Comparison of ENCODE assay signal across 9 cellular contexts in the genomic region with DNA sequence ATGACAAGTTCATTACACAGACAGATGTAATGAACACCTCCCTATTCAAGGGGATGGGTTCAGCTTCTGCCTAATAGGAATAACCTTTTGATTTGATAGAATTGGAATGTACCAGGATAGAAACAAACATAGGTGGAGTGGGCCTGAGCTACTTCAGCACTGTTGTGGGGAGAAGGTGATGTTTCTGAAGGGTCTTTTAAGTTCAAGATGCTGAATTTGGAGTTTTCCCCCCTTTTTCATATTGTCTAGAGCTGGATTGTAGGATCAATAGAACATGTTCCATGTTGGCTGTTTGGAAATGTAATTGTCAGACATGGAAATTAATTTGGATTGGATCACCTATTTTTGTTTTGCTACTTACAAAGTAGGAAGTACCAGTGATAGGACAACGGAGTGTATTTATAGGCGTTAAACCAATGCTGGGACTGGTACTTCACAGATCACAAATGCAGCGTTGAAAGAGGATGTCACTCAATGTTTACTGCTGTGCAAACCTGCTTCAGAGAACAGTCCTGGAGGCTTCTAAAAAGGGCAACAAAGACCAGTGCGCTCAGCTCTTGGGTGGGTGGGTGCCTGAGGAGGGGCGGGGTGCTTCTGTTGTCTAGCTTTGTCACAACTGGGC. TPM values are rescaled to one million over a fixed set of nuclear protein-coding genes. Genes with fewer than 3 reads are reported as not detected.
DNase-seq lines count a peak whose midpoint lies in the region; ATAC-seq, FAIRE-seq and TF ChIP-seq lines count a peak whose summit lies in the region.
"Had no signal": no experiment of that assay in that cellular context is flagged by ENCODE, and none has a peak within 500 bp of the region (broad histone marks: within the 10 kb centered on the region; RNA-seq: fewer than 3 reads in every experiment).

No MANE protein-coding gene starts in this region.

- no peak overlapping the region for H2AK9ac ChIP-seq in IMR-90 (replicated peaks; ENCODE audit: low read depth, low read length, poor library complexity)

- H3K79me1 ChIP-seq in IMR-90 (ENCODE audit: low read depth in 1 of 2, low read length in 2 of 2), result peaks cover 19 to 38% of the 10 kb centered on the region in 2 experiments; a peak in 3 of 4 replicates

- H2AK5ac ChIP-seq in IMR-90 (ENCODE audit: low read depth, low read length), result 0 out of 2 replicates have a peak overlapping the region, but pooled peaks have one; percentile 49

- H3K9ac ChIP-seq in BLaER1 (0 out of 2 replicates have a peak overlapping the region, but pooled peaks have one; percentile 79), IMR-90 (ENCODE audit: low read depth, low read length) (no peak overlapping the region)

- no peaks in the 10 kb centered on the region for H3K9me3 Mint-ChIP-seq in naive B cell

- FAIRE-seq in bronchial epithelial cell (lab: Jason Lieb, UNC) (no peak), GM12892 (lab: Jason Lieb, UNC) (no peak)

- no peak overlapping the region for H3K56ac ChIP-seq in IMR-90 (ENCODE audit: extremely low read depth, insufficient read depth, low read length)

- no peak overlapping the region for H3K14ac ChIP-seq in IMR-90 (replicated peaks; ENCODE audit: low read depth, low read length)

- DNase-seq in IMR-90, result no peak
- DNase-seq in bronchial epithelial cell (ENCODE audit: low read depth), result no peak
- DNase-seq in naive B cell, result no peak
- no peak for DNase-seq in posterior cingulate gyrus
- DNase-seq in GM12892 (ENCODE audit: insufficient read length), result no peak
- no peak for DNase-seq in inferior parietal cortex (ENCODE audit: extremely low spot score)

- H4K20me1 ChIP-seq in BLaER1 (peaks cover 7% of the 10 kb centered on the region; the same call in 1 of the 2 replicates), IMR-90 (ENCODE audit: insufficient read depth, low read length) (peaks cover 3% of the 10 kb centered on the region; the same call in 1 of the 2 replicates)

- TF ChIP-seq CTCF in IMR-90 (conservative IDR thresholded peaks at IDR 0.05; ENCODE audit: low read depth, low read length), result no peak
- TF ChIP-seq CTCF in bronchial epithelial cell (IDR thresholded peaks at IDR 0.05; ENCODE audit: insufficient read depth, low read length, severe bottlenecking), result no peak

- no peak for ATAC-seq in IMR-90 (ENCODE audit: low read depth)
- ATAC-seq in naive B cell (ENCODE audit: low read depth in 2 of 2), result no peak
- no peak for ATAC-seq in HG03025 (IDR thresholded peaks at IDR 0.05; ENCODE audit: low FRiP score, unreplicated experiment)

- BruUV-seq in IMR-90 (replicated peaks; lab: Mats Ljungman, UMichigan), result no TSS peak

- H3K27me3 Mint-ChIP-seq in naive B cell, result peaks cover 34 to 51% (median 51%) of the 10 kb centered on the region in 3 donors

- H3K9me3 ChIP-seq in BLaER1 (no peaks in the 10 kb centered on the region), IMR-90 (ENCODE audit: control insufficient read depth, insufficient read depth, low read length) (no peaks in the 10 kb centered on the region)

- no peak overlapping the region for H2BK20ac ChIP-seq in IMR-90 (ENCODE audit: low read depth, low read length)

- no peak overlapping the region for H4K91ac ChIP-seq in IMR-90 (ENCODE audit: insufficient read depth, low read depth, low read length)

- H3K18ac ChIP-seq in IMR-90 (ENCODE audit: low read depth, low read length), result peak overlapping the region; percentile 19; the same call in 1 of the 2 replicates

- no peak overlapping the region for H2BK5ac ChIP-seq in IMR-90 (ENCODE audit: low read depth, low read length, poor library complexity, severe bottlenecking)

- peaks cover 0 to 7% of the 10 kb centered on the region in 2 donors for H3K36me3 Mint-ChIP-seq in naive B cell

- in situ Hi-C loops in IMR-90 (cut with MboI; ENCODE audit: low sequenced_read_pairs), result no loop called here

- H3K4me2 ChIP-seq in BLaER1, result peak overlapping the region; percentile 95
- peak overlapping the region; percentile 57 for H3K4me2 ChIP-seq in IMR-90 (ENCODE audit: low read depth, low read length)

- H3K27ac ChIP-seq in BLaER1 (no peak overlapping the region), IMR-90 (ENCODE audit: insufficient read depth, low read length) (no peak overlapping the region)

- no peak overlapping the region for H2BK15ac ChIP-seq in IMR-90 (ENCODE audit: low read depth, low read length)

- 75% methylated on average over 2 of the region's 5 CpGs; no CpG with 5 or more reads in 1 of the 2 experiments for WGBS in IMR-90 (ENCODE audit: extremely low coverage in 2 of 2, insufficient read length in 1 of 2), 2 experiments

- no peak overlapping the region for H2BK120ac ChIP-seq in IMR-90 (ENCODE audit: low read depth, low read length)

- CTCF ChIA-PET in IMR-90 (lab: Yijun Ruan, JAX), result interaction anchor here (0.7 to 1.7 kb wide), 2 partner anchors 200 to 275 kb away, joined by 3 to 6 read pairs; no protein-coding TSS in a partner anchor

- peak overlapping the region in 1 of 2 experiments; percentile 15; a peak in 1 of 4 replicates for H4K8ac ChIP-seq in IMR-90 (ENCODE audit: low read depth in 2 of 2, low read length in 2 of 2)

- intact Hi-C loops in IMR-90 (cut with micrococcal nuclease) (loop anchor here (5.0 to 10.0 kb wide), 4 partner anchors 91 to 754 kb away; a partner anchor contains a TSS), posterior cingulate gyrus (cut with DNase I) (loop anchor here (5.0 to 10.0 kb wide), 3 partner anchors 176 to 314 kb away; no protein-coding TSS in a partner anchor)

- H3K36me3 ChIP-seq in BLaER1, result no peaks in the 10 kb centered on the region
- H3K36me3 ChIP-seq in IMR-90 (ENCODE audit: control insufficient read depth, insufficient read depth, low read length), result no peaks in the 10 kb centered on the region
- no peaks in the 10 kb centered on the region for H3K36me3 ChIP-seq in bronchial epithelial cell (ENCODE audit: control insufficient read depth, insufficient read depth, low read length)

- POLR2A ChIA-PET in IMR-90 (lab: Charles Lee; ENCODE audit: unreplicated experiment), result no interaction called here

- H3K27me3 ChIP-seq in BLaER1 (peaks cover 46% of the 10 kb centered on the region), IMR-90 (ENCODE audit: control insufficient read depth, insufficient read depth, low read length) (peaks cover 2% of the 10 kb centered on the region; the same call in 1 of the 2 replicates), bronchial epithelial cell (ENCODE audit: control insufficient read depth, insufficient read depth, low read length) (no peaks in the 10 kb centered on the region)

- H3K23ac ChIP-seq in IMR-90 (ENCODE audit: low read depth, low read length), result no peak overlapping the region

- no peak for TF ChIP-seq RAD21 in IMR-90 (IDR thresholded peaks at IDR 0.05; ENCODE audit: low read length)

- dilution Hi-C loops in IMR-90 (cut with HindIII; ENCODE audit: low sequenced_read_pairs, unreplicated experiment), result no loop called here

- no peak overlapping the region for H3K4ac ChIP-seq in IMR-90 (ENCODE audit: low read depth, low read length)

- peaks cover 17% of the 10 kb centered on the region for H3K4me1 ChIP-seq in BLaER1
- H3K4me1 ChIP-seq in IMR-90 (ENCODE audit: control insufficient read depth, insufficient read depth, low read length), result peaks cover 4% of the 10 kb centered on the region; the same call in 1 of the 2 replicates

- TF ChIP-seq POLR2A in IMR-90 (IDR thresholded peaks at IDR 0.05; ENCODE audit: low read depth, low read length), result no peak
- no peak for TF ChIP-seq POLR2A in GM12892 (IDR thresholded peaks at IDR 0.05; ENCODE audit: low read depth, low read length)

- peak overlapping the region; percentile 78; the same call in 1 of the 2 replicates for H3K4me3 ChIP-seq in BLaER1
- no peak overlapping the region; the same call in 1 of the 2 replicates for H3K4me3 ChIP-seq in IMR-90 (ENCODE audit: insufficient read depth, low read depth, low read length)
- peak overlapping the region; percentile 72 for H3K4me3 ChIP-seq in bronchial epithelial cell (ENCODE audit: low read depth, low read length)

- peaks cover 11 to 28% (median 22%) of the 10 kb centered on the region in 3 donors for H3K4me1 Mint-ChIP-seq in naive B cell

- H3K27ac Mint-ChIP-seq in naive B cell, result no peak overlapping the region

- H3K9me1 ChIP-seq in IMR-90 (ENCODE audit: insufficient read depth, low read length), result no peaks in the 10 kb centered on the region; the same call in 1 of the 2 replicates

- H3K4me3 Mint-ChIP-seq in naive B cell, result peak overlapping the region in 6 of 8 donors; percentile 72 to 94 (median 82)

- H4K5ac ChIP-seq in IMR-90 (ENCODE audit: low read depth, low read length), result no peak overlapping the region

- no peak overlapping the region for H2AFZ ChIP-seq in IMR-90 (replicated peaks; ENCODE audit: low read length, poor library complexity)

TF ChIP-seq in IMR-90, 13 proteins besides CTCF, POLR2A, EP300 and RAD21:
- TF ChIP-seq, protein P1, sequence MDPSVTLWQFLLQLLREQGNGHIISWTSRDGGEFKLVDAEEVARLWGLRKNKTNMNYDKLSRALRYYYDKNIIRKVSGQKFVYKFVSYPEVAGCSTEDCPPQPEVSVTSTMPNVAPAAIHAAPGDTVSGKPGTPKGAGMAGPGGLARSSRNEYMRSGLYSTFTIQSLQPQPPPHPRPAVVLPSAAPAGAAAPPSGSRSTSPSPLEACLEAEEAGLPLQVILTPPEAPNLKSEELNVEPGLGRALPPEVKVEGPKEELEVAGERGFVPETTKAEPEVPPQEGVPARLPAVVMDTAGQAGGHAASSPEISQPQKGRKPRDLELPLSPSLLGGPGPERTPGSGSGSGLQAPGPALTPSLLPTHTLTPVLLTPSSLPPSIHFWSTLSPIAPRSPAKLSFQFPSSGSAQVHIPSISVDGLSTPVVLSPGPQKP (IDR thresholded peaks at IDR 0.05; ENCODE audit: borderline replicate concordance, low read depth, low read length), result no peak
- no peak for TF ChIP-seq MXI1 (IDR thresholded peaks at IDR 0.05; ENCODE audit: borderline replicate concordance, low read depth, low read length)
- TF ChIP-seq CHD1 (IDR thresholded peaks at IDR 0.05; ENCODE audit: low read depth, low read length), result no peak
- TF ChIP-seq SMC3 (IDR thresholded peaks at IDR 0.05; ENCODE audit: low read depth, low read length), result no peak
- TF ChIP-seq CEBPB (IDR thresholded peaks at IDR 0.05; ENCODE audit: low read depth, low read length), result no peak
- no peak for TF ChIP-seq FOS (IDR thresholded peaks at IDR 0.05; ENCODE audit: low read depth, low read length)
- TF ChIP-seq BHLHE40 (IDR thresholded peaks at IDR 0.05; ENCODE audit: low read depth, low read length), result no peak
- TF ChIP-seq MAFK (IDR thresholded peaks at IDR 0.05; ENCODE audit: low read depth, low read length), result no peak
- no peak for TF ChIP-seq MAZ (IDR thresholded peaks at IDR 0.05; ENCODE audit: borderline replicate concordance, low read depth, low read length)
- no peak for TF ChIP-seq RFX5 (IDR thresholded peaks at IDR 0.05; ENCODE audit: low read depth, low read length)

RNA-seq across cellular contexts. Expression of a gene that starts 2.0 kb away (rescaled TPM):
- total RNA-seq in IMR-90 (2012; rRNA removed) (9.9 and 15.8 TPM in 2 replicates), bronchial epithelial cell (10.3 and 13.4 TPM in 2 replicates)
- polyA plus RNA-seq in IMR-90 (2012; rRNA removed) (5.9 and 6.4 TPM in 2 replicates), naive B cell (ENCODE audit: low read depth in 6 of 6) (1 to 10 TPM in 1 of 6 donors, under 1 TPM in 4, not detected in 1; 0.08 to 1.9 (median 0.16) TPM)
- 0.59 and 0.69 TPM in 2 replicates for polyA plus RNA-seq in IMR-90 (2012; cell fraction: cytosol; rRNA removed)
- 0.55 and 3.0 TPM in 2 replicates for polyA plus RNA-seq in IMR-90 (2012; cell fraction: nucleus; rRNA removed; ENCODE audit: low replicate concordance)
- polyA plus RNA-seq in GM12892 (2012; ENCODE audit: missing spikeins), result 2.7 TPM
- total RNA-seq: OCI-LY7 had no signal
